Comparison of ENCODE assay signal across 1 cellular context in genomic region chr2:111896007-111896406, GRCh38.
TF ChIP-seq lines count a peak whose summit lies in the region.

No MANE protein-coding gene starts in this region.

TF ChIP-seq in WTC11, 78 proteins besides CTCF, POLR2A, EP300 and RAD21 (continued from another document):
- TF ChIP-seq, protein P1, sequence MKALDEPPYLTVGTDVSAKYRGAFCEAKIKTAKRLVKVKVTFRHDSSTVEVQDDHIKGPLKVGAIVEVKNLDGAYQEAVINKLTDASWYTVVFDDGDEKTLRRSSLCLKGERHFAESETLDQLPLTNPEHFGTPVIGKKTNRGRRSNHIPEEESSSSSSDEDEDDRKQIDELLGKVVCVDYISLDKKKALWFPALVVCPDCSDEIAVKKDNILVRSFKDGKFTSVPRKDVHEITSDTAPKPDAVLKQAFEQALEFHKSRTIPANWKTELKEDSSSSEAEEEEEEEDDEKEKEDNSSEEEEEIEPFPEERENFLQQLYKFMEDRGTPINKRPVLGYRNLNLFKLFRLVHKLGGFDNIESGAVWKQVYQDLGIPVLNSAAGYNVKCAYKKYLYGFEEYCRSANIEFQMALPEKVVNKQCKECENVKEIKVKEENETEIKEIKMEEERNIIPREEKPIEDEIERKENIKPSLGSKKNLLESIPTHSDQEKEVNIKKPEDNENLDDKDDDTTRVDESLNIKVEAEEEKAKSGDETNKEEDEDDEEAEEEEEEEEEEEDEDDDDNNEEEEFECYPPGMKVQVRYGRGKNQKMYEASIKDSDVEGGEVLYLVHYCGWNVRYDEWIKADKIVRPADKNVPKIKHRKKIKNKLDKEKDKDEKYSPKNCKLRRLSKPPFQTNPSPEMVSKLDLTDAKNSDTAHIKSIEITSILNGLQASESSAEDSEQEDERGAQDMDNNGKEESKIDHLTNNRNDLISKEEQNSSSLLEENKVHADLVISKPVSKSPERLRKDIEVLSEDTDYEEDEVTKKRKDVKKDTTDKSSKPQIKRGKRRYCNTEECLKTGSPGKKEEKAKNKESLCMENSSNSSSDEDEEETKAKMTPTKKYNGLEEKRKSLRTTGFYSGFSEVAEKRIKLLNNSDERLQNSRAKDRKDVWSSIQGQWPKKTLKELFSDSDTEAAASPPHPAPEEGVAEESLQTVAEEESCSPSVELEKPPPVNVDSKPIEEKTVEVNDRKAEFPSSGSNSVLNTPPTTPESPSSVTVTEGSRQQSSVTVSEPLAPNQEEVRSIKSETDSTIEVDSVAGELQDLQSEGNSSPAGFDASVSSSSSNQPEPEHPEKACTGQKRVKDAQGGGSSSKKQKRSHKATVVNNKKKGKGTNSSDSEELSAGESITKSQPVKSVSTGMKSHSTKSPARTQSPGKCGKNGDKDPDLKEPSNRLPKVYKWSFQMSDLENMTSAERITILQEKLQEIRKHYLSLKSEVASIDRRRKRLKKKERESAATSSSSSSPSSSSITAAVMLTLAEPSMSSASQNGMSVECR (CRISPR knock-in tag; IDR thresholded peaks at IDR 0.05; ENCODE audit: borderline replicate concordance) = no peak
- TF ChIP-seq, protein P2, sequence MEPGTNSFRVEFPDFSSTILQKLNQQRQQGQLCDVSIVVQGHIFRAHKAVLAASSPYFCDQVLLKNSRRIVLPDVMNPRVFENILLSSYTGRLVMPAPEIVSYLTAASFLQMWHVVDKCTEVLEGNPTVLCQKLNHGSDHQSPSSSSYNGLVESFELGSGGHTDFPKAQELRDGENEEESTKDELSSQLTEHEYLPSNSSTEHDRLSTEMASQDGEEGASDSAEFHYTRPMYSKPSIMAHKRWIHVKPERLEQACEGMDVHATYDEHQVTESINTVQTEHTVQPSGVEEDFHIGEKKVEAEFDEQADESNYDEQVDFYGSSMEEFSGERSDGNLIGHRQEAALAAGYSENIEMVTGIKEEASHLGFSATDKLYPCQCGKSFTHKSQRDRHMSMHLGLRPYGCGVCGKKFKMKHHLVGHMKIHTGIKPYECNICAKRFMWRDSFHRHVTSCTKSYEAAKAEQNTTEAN (CRISPR knock-in tag; IDR thresholded peaks at IDR 0.05) = no peak
- TF ChIP-seq, protein P3, sequence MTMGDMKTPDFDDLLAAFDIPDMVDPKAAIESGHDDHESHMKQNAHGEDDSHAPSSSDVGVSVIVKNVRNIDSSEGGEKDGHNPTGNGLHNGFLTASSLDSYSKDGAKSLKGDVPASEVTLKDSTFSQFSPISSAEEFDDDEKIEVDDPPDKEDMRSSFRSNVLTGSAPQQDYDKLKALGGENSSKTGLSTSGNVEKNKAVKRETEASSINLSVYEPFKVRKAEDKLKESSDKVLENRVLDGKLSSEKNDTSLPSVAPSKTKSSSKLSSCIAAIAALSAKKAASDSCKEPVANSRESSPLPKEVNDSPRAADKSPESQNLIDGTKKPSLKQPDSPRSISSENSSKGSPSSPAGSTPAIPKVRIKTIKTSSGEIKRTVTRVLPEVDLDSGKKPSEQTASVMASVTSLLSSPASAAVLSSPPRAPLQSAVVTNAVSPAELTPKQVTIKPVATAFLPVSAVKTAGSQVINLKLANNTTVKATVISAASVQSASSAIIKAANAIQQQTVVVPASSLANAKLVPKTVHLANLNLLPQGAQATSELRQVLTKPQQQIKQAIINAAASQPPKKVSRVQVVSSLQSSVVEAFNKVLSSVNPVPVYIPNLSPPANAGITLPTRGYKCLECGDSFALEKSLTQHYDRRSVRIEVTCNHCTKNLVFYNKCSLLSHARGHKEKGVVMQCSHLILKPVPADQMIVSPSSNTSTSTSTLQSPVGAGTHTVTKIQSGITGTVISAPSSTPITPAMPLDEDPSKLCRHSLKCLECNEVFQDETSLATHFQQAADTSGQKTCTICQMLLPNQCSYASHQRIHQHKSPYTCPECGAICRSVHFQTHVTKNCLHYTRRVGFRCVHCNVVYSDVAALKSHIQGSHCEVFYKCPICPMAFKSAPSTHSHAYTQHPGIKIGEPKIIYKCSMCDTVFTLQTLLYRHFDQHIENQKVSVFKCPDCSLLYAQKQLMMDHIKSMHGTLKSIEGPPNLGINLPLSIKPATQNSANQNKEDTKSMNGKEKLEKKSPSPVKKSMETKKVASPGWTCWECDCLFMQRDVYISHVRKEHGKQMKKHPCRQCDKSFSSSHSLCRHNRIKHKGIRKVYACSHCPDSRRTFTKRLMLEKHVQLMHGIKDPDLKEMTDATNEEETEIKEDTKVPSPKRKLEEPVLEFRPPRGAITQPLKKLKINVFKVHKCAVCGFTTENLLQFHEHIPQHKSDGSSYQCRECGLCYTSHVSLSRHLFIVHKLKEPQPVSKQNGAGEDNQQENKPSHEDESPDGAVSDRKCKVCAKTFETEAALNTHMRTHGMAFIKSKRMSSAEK (CRISPR knock-in tag; IDR thresholded peaks at IDR 0.05; ENCODE audit: borderline replicate concordance) = no peak
- no peak for TF ChIP-seq ATF1 (CRISPR knock-in tag; IDR thresholded peaks at IDR 0.05)
- no peak for TF ChIP-seq PRDM15 (CRISPR knock-in tag; IDR thresholded peaks at IDR 0.05)
- no peak for TF ChIP-seq IRF1 (CRISPR knock-in tag; IDR thresholded peaks at IDR 0.05)
- no peak for TF ChIP-seq ZNF263 (CRISPR knock-in tag; IDR thresholded peaks at IDR 0.05; ENCODE audit: low read depth)
- no peak for TF ChIP-seq EMX1 (CRISPR knock-in tag; IDR thresholded peaks at IDR 0.05)
- no peak for TF ChIP-seq ZNF423 (CRISPR knock-in tag; IDR thresholded peaks at IDR 0.05)
- no peak for TF ChIP-seq SMAD3 (CRISPR knock-in tag; IDR thresholded peaks at IDR 0.05; ENCODE audit: borderline replicate concordance)
- TF ChIP-seq, protein P4, sequence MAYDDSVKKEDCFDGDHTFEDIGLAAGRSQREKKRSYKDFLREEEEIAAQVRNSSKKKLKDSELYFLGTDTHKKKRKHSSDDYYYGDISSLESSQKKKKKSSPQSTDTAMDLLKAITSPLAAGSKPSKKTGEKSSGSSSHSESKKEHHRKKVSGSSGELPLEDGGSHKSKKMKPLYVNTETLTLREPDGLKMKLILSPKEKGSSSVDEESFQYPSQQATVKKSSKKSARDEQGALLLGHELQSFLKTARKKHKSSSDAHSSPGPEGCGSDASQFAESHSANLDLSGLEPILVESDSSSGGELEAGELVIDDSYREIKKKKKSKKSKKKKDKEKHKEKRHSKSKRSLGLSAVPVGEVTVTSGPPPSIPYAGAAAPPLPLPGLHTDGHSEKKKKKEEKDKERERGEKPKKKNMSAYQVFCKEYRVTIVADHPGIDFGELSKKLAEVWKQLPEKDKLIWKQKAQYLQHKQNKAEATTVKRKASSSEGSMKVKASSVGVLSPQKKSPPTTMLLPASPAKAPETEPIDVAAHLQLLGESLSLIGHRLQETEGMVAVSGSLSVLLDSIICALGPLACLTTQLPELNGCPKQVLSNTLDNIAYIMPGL (CRISPR knock-in tag; IDR thresholded peaks at IDR 0.05) = no peak
TF ChIP-seq in WTC11: peak in this region for 0.
